Comparison of ENCODE assay signal across 22 cellular contexts in genomic region chr10:128326851-128327250, GRCh38.
"Had no signal": no experiment of that assay in that cellular context is flagged by ENCODE, and none has a peak within 500 bp of the region (broad histone marks: within the 10 kb centered on the region; RNA-seq: fewer than 3 reads in every experiment).

No MANE protein-coding gene starts in this region.

- H3K9me3 ChIP-seq: lower lobe of right lung, mucosa of descending colon had no signal

- H3K36me3 Mint-ChIP-seq: immature natural killer cell; memory B cell; naive B cell; naive thymus-derived CD4-positive, alpha-beta T cell had no signal

- H3K4me1 ChIP-seq: left lung, left ventricle myocardium inferior, lower lobe of right lung had no signal

- H3K9me3 Mint-ChIP-seq: immature natural killer cell had no signal

- H3K4me1 Mint-ChIP-seq: immature natural killer cell; memory B cell; naive B cell; naive thymus-derived CD4-positive, alpha-beta T cell had no signal

- H3K79me2 ChIP-seq: hepatocyte had no signal

- H3K27ac Mint-ChIP-seq: immature natural killer cell; memory B cell; naive B cell; naive thymus-derived CD4-positive, alpha-beta T cell had no signal

- ATAC-seq: heart right ventricle; left cardiac atrium; left colon; left lobe of liver; left lung; left ventricle myocardium superior; lower lobe of right lung; mucosa of descending colon; naive thymus-derived CD4-positive, alpha-beta T cell had no signal

- DNase-seq: heart right ventricle; hippocampal formation; hypothalamus; immature natural killer cell; kidney; kidney glomerular epithelial cell; left cardiac atrium; left colon; left lung; left ventricle myocardium inferior; left ventricle myocardium superior; lower lobe of right lung; mammary epithelial cell; mesenchymal stem cell; midbrain; mucosa of descending colon; naive B cell; naive thymus-derived CD4-positive, alpha-beta T cell had no signal

- H2AFZ ChIP-seq: hepatocyte had no signal

- H3K4me2 ChIP-seq: hepatocyte had no signal

- H3K4me3 ChIP-seq: heart right ventricle, hepatocyte, left lung, left ventricle myocardium inferior, lower lobe of right lung, lung, mucosa of descending colon had no signal

- H3K4me3 Mint-ChIP-seq: immature natural killer cell; memory B cell; naive B cell; naive thymus-derived CD4-positive, alpha-beta T cell had no signal

- H3K36me3 ChIP-seq: heart right ventricle, left lung, left ventricle myocardium inferior, lower lobe of right lung had no signal

- H3K27ac ChIP-seq: heart right ventricle, hepatocyte, left lung, left ventricle myocardium inferior, lower lobe of right lung had no signal
